10 cellular contexts compared by ENCODE assay signal in genomic region chr12:92055877-92056276, GRCh38.
DNase-seq lines count a peak whose midpoint lies in the region; ATAC-seq and TF ChIP-seq lines count a peak whose summit lies in the region.
"Had no signal": no experiment of that assay in that cellular context is flagged by ENCODE, and none has a peak within 500 bp of the region (broad histone marks: within the 10 kb centered on the region; RNA-seq: fewer than 3 reads in every experiment).

No MANE protein-coding gene starts in this region.

- no peaks in the 10 kb centered on the region for H3K27me3 ChIP-seq in A673 (replicated peaks; ENCODE audit: insufficient read depth, low read depth, low read length, poor library complexity)
- H3K27me3 ChIP-seq: BLaER1 had no signal

- CTCF ChIA-PET in Calu3 (lab: Charles Lee) (no interaction called here), A673 (lab: Charles Lee) (no interaction called here)

- no peaks in the 10 kb centered on the region for H3K36me3 ChIP-seq in A673 (ENCODE audit: insufficient read depth, low read length, poor library complexity, severe bottlenecking)
- H3K36me3 ChIP-seq: BLaER1 had no signal

- H3K27ac ChIP-seq in A673 (ENCODE audit: low read depth, low read length, poor library complexity, severe bottlenecking) = no peak overlapping the region
- H3K27ac ChIP-seq: BLaER1 had no signal

- H3K4me3 ChIP-seq in A673 (ENCODE audit: low read depth, low read length, poor library complexity, severe bottlenecking) = no peak overlapping the region
- H3K4me3 ChIP-seq: BLaER1 had no signal

- H3K4me1 ChIP-seq in A673 (ENCODE audit: insufficient read depth, low read length, poor library complexity, severe bottlenecking) = no peaks in the 10 kb centered on the region

- BruUV-seq in Calu3 (replicated peaks; lab: Mats Ljungman, UMichigan) (no TSS peak), A673 (replicated peaks; lab: Mats Ljungman, UMichigan) (no TSS peak)

- TF ChIP-seq CTCF in Calu3 (IDR thresholded peaks at IDR 0.05; ENCODE audit: unreplicated experiment) = no peak
- TF ChIP-seq CTCF in progenitor cell of endocrine pancreas (IDR thresholded peaks at IDR 0.05; ENCODE audit: unreplicated experiment) = no peak
- no peak for TF ChIP-seq CTCF in A673 (conservative IDR thresholded peaks at IDR 0.05; ENCODE audit: low read depth, low read length)

- peak; percentile 85 to 94 for ATAC-seq in activated naive CD4-positive, alpha-beta T cell treated with anti-CD3 and anti-CD28 coated beads, Interleukin-2, amount 50 U/mL, for 72 hours
- no peak for ATAC-seq in HG03039 (IDR thresholded peaks at IDR 0.05; ENCODE audit: unreplicated experiment)

- peak overlapping the region; percentile 50 for H3K27ac Mint-ChIP-seq in Calu3 (ENCODE audit: unreplicated experiment)
- peak overlapping the region; percentile 86 to 96 for H3K27ac Mint-ChIP-seq in activated naive CD4-positive, alpha-beta T cell treated with anti-CD3 and anti-CD28 coated beads, Interleukin-2, amount 50 U/mL, for 72 hours
- H3K27ac Mint-ChIP-seq in progenitor cell of endocrine pancreas = no peak overlapping the region
- H3K27ac Mint-ChIP-seq: nephron had no signal

- POLR2A ChIA-PET in A673 (lab: Charles Lee; ENCODE audit: low non-redundant PET) = no interaction called here

- H3K4me3 Mint-ChIP-seq in Calu3 (ENCODE audit: low read depth, unreplicated experiment) (no peak overlapping the region), progenitor cell of endocrine pancreas (ENCODE audit: low read depth) (no peak overlapping the region)
- H3K4me3 Mint-ChIP-seq: nephron had no signal

- no peaks in the 10 kb centered on the region for H3K9me3 ChIP-seq in A673 (ENCODE audit: low read depth, low read length, poor library complexity, severe bottlenecking)

- no peaks in the 10 kb centered on the region for H3K27me3 Mint-ChIP-seq in Calu3 (ENCODE audit: unreplicated experiment)
- no peaks in the 10 kb centered on the region for H3K27me3 Mint-ChIP-seq in progenitor cell of endocrine pancreas

- H3K4me1 Mint-ChIP-seq in Calu3 (ENCODE audit: low read depth, unreplicated experiment) (peaks cover 29% of the 10 kb centered on the region), progenitor cell of endocrine pancreas (ENCODE audit: low read depth) (peaks cover 6% of the 10 kb centered on the region)
- H3K4me1 Mint-ChIP-seq: nephron had no signal

- peak; percentile 60 for DNase-seq in Calu3
- DNase-seq in T-helper 9 cell = peak; percentile 29
- DNase-seq in activated naive CD4-positive, alpha-beta T cell treated with anti-CD3 and anti-CD28 coated beads, Interleukin-2, amount 50 U/mL, for 72 hours (ENCODE audit: low spot score in 2 of 2) = peak in 1 of 2 donors; percentile 35
- DNase-seq in stimulated activated CD4-positive, alpha-beta T cell treated with anti-CD3 and anti-CD28 coated beads, Interleukin-12 subunit alpha, Interleukin-12 subunit beta, amount 100 ng/mL, for 48 hours (ENCODE audit: low read depth in 2 of 3, low spot score in 1 of 3) = peak in 2 of 3 donors; percentile 28 to 38
- DNase-seq in progenitor cell of endocrine pancreas (ENCODE audit: low spot score, unreplicated experiment) = no peak
- no peak for DNase-seq in A673 (ENCODE audit: low spot score)
- DNase-seq in COLO668 (lab: John Stamatoyannopoulos, UW; ENCODE audit: unreplicated experiment) = no peak

- H3K36me3 Mint-ChIP-seq in Calu3 (ENCODE audit: insufficient read depth, unreplicated experiment) (no peaks in the 10 kb centered on the region), progenitor cell of endocrine pancreas (ENCODE audit: insufficient read depth) (no peaks in the 10 kb centered on the region)
- peaks cover 27 to 45% of the 10 kb centered on the region in 2 donors for H3K36me3 Mint-ChIP-seq in activated naive CD4-positive, alpha-beta T cell treated with anti-CD3 and anti-CD28 coated beads, Interleukin-2, amount 50 U/mL, for 72 hours

- intact Hi-C loops in Calu3 (cut with micrococcal nuclease; ENCODE audit: unreplicated experiment) (loop anchor here (5.0 kb wide), 1 partner anchor 81 kb away; no protein-coding TSS in a partner anchor), A673 (cut with micrococcal nuclease; ENCODE audit: unreplicated experiment) (no loop called here)

- H3K9me3 Mint-ChIP-seq in Calu3 (ENCODE audit: low read depth, unreplicated experiment) = peaks cover 8% of the 10 kb centered on the region
- H3K9me3 Mint-ChIP-seq in activated naive CD4-positive, alpha-beta T cell treated with anti-CD3 and anti-CD28 coated beads, Interleukin-2, amount 50 U/mL, for 72 hours = peaks cover 9 to 18% of the 10 kb centered on the region in 2 donors
- H3K9me3 Mint-ChIP-seq in progenitor cell of endocrine pancreas (ENCODE audit: low read depth) = peaks cover 7% of the 10 kb centered on the region

Comparison
In these comparisons a context has a peak if more than half of its experiments do, and no peak if none do; other contexts are left out.
1. DNase-seq: peak in Calu3 (single experiment), T-helper 9 cell (single experiment) and stimulated activated CD4-positive, alpha-beta T cell treated with anti-CD3 and anti-CD28 coated beads, Interleukin-12 subunit alpha, Interleukin-12 subunit beta, amount 100 ng/mL, for 48 hours (2 of 3); none in progenitor cell of endocrine pancreas (single experiment), A673 (single experiment) and COLO668 (single experiment).